1 cellular context compared by ENCODE assay signal in the genomic region with DNA sequence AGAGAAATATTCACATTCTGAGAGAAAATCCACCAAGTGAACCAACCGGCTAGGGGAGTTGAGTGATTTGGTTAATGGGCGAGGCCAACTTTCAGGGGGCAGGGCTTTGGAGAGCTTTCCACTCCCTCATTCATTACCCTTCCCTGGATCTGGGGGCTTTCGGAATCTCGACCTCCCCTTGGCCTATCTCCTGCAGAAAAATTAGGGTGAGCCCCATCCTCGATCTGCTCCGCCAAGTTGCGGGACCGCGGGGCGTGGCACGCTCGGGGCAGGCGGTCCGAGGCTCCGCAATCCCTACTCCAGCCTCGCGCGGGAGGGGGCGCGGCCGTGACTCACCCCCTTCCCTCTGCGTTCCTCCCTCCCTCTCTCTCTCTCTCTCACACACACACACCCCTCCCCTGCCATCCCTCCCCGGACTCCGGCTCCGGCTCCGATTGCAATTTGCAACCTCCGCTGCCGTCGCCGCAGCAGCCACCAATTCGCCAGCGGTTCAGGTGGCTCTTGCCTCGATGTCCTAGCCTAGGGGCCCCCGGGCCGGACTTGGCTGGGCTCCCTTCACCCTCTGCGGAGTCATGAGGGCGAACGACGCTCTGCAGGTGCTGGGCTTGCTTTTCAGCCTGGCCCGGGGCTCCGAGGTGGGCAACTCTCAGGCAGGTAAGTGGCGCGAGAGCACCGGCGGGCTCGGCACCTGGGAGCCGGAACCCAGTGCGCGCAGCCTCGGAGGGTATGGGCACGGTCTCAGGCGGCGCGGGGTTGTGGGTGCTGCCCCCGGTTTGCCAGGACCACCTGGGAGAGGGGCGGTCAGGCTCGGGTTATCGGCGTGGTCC.
A peak's percentile ranks its signal among the peaks of the same experiment; 100 is the strongest.
TF ChIP-seq lines count a peak whose summit lies in the region.

ERBB3 (plus strand) TSS at position 437 of the 827 bp plus-strand sequence; CDS start at position 573, 136 bp downstream.

TF ChIP-seq in HepG2, 621 proteins besides CTCF, POLR2A, EP300 and RAD21 (continued from another document and continues in another):
- no peak for TF ChIP-seq ZNF770 (CRISPR knock-in tag; IDR thresholded peaks at IDR 0.05)
- TF ChIP-seq, protein P1, sequence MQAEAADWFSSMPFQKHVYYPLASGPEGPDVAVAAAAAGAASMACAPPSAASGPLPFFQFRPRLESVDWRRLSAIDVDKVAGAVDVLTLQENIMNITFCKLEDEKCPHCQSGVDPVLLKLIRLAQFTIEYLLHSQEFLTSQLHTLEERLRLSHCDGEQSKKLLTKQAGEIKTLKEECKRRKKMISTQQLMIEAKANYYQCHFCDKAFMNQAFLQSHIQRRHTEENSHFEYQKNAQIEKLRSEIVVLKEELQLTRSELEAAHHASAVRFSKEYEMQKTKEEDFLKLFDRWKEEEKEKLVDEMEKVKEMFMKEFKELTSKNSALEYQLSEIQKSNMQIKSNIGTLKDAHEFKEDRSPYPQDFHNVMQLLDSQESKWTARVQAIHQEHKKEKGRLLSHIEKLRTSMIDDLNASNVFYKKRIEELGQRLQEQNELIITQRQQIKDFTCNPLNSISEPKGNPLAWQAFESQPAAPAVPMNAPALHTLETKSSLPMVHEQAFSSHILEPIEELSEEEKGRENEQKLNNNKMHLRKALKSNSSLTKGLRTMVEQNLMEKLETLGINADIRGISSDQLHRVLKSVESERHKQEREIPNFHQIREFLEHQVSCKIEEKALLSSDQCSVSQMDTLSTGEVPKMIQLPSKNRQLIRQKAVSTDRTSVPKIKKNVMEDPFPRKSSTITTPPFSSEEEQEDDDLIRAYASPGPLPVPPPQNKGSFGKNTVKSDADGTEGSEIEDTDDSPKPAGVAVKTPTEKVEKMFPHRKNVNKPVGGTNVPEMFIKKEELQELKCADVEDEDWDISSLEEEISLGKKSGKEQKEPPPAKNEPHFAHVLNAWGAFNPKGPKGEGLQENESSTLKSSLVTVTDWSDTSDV (CRISPR knock-in tag; IDR thresholded peaks at IDR 0.05), result no peak
- no peak for TF ChIP-seq ZNF12 (CRISPR knock-in tag; IDR thresholded peaks at IDR 0.05)
- TF ChIP-seq ZNF720 (CRISPR knock-in tag; IDR thresholded peaks at IDR 0.05), result no peak
- TF ChIP-seq IKZF1 (IDR thresholded peaks at IDR 0.05), result no peak
- TF ChIP-seq HOXA9 (CRISPR knock-in tag; IDR thresholded peaks at IDR 0.05; ENCODE audit: borderline replicate concordance), result peak; percentile 62; the same call in 1 of the 2 replicates
- TF ChIP-seq CSRNP2 (CRISPR knock-in tag; conservative IDR thresholded peaks at IDR 0.05; ENCODE audit: low read depth), result no peak
- no peak for TF ChIP-seq ZNF841 (CRISPR knock-in tag; IDR thresholded peaks at IDR 0.05; ENCODE audit: borderline replicate concordance)
- no peak for TF ChIP-seq ZFP1 (CRISPR knock-in tag; IDR thresholded peaks at IDR 0.05)
- 0 out of 2 replicates have a peak, but pooled peaks have one; percentile 49 for TF ChIP-seq GPN1 (CRISPR knock-in tag; IDR thresholded peaks at IDR 0.05; ENCODE audit: borderline replicate concordance)
- TF ChIP-seq ZNF138 (CRISPR knock-in tag; IDR thresholded peaks at IDR 0.05; ENCODE audit: low read depth), result 0 out of 2 replicates have a peak, but pooled peaks have one; percentile 59
- TF ChIP-seq ZNF230 (CRISPR knock-in tag; IDR thresholded peaks at IDR 0.05), result no peak
- no peak for TF ChIP-seq NFE2 (CRISPR knock-in tag; IDR thresholded peaks at IDR 0.05)
- TF ChIP-seq GLMP (CRISPR knock-in tag; IDR thresholded peaks at IDR 0.05; ENCODE audit: borderline replicate concordance), result no peak
- TF ChIP-seq ZSCAN30 (CRISPR knock-in tag; IDR thresholded peaks at IDR 0.05), result 0 out of 2 replicates have a peak, but pooled peaks have one; percentile 48
- TF ChIP-seq MED1 (CRISPR knock-in tag; IDR thresholded peaks at IDR 0.05), result peak; percentile 81
- peak; percentile 57 for TF ChIP-seq ZNF350 (CRISPR knock-in tag; IDR thresholded peaks at IDR 0.05; ENCODE audit: borderline replicate concordance, low read depth)
- no peak for TF ChIP-seq DPF2 (CRISPR knock-in tag; IDR thresholded peaks at IDR 0.05; ENCODE audit: borderline replicate concordance, low read depth)
- no peak for TF ChIP-seq ZNF883 (CRISPR knock-in tag; IDR thresholded peaks at IDR 0.05; ENCODE audit: not compliant biosample characterization)
- peak; percentile 87 for TF ChIP-seq ZNF605 (CRISPR knock-in tag; IDR thresholded peaks at IDR 0.05)
- no peak for TF ChIP-seq ZNF761 (CRISPR knock-in tag; conservative IDR thresholded peaks at IDR 0.05)
- no peak for TF ChIP-seq ZNF652 (CRISPR knock-in tag; IDR thresholded peaks at IDR 0.05; ENCODE audit: borderline replicate concordance, low read depth)
- TF ChIP-seq NPAS2 (CRISPR knock-in tag; IDR thresholded peaks at IDR 0.05; ENCODE audit: borderline replicate concordance), result no peak
- peak; percentile 55; the same call in 1 of the 2 replicates for TF ChIP-seq ZNF703 (CRISPR knock-in tag; IDR thresholded peaks at IDR 0.05; ENCODE audit: borderline replicate concordance)
- TF ChIP-seq, protein P2, sequence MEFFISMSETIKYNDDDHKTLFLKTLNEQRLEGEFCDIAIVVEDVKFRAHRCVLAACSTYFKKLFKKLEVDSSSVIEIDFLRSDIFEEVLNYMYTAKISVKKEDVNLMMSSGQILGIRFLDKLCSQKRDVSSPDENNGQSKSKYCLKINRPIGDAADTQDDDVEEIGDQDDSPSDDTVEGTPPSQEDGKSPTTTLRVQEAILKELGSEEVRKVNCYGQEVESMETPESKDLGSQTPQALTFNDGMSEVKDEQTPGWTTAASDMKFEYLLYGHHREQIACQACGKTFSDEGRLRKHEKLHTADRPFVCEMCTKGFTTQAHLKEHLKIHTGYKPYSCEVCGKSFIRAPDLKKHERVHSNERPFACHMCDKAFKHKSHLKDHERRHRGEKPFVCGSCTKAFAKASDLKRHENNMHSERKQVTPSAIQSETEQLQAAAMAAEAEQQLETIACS (CRISPR knock-in tag; IDR thresholded peaks at IDR 0.05), result no peak
- no peak for TF ChIP-seq ZBTB3 (CRISPR knock-in tag; IDR thresholded peaks at IDR 0.05; ENCODE audit: borderline replicate concordance, low read depth)
- no peak; the same call in 1 of the 2 replicates for TF ChIP-seq POGZ (CRISPR knock-in tag; IDR thresholded peaks at IDR 0.05)
- no peak for TF ChIP-seq KMT2A (CRISPR knock-in tag; IDR thresholded peaks at IDR 0.05)
- no peak for TF ChIP-seq KAT2B (IDR thresholded peaks at IDR 0.05; ENCODE audit: borderline replicate concordance, low read depth, low read length)
- TF ChIP-seq TBL1XR1 (IDR thresholded peaks at IDR 0.05; ENCODE audit: borderline replicate concordance, low read length, partially characterized antibody), result no peak
- peak; percentile 91; the same call in 1 of the 2 replicates for TF ChIP-seq ZNF234 (CRISPR knock-in tag; conservative IDR thresholded peaks at IDR 0.05)
- TF ChIP-seq HCFC1 (IDR thresholded peaks at IDR 0.05; ENCODE audit: low read depth, low read length), result no peak
- TF ChIP-seq, protein P3, sequence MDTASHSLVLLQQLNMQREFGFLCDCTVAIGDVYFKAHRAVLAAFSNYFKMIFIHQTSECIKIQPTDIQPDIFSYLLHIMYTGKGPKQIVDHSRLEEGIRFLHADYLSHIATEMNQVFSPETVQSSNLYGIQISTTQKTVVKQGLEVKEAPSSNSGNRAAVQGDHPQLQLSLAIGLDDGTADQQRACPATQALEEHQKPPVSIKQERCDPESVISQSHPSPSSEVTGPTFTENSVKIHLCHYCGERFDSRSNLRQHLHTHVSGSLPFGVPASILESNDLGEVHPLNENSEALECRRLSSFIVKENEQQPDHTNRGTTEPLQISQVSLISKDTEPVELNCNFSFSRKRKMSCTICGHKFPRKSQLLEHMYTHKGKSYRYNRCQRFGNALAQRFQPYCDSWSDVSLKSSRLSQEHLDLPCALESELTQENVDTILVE (CRISPR knock-in tag; IDR thresholded peaks at IDR 0.05), result no peak
- TF ChIP-seq ZNF101 (CRISPR knock-in tag; IDR thresholded peaks at IDR 0.05; ENCODE audit: borderline replicate concordance, low read depth), result 0 out of 2 replicates have a peak, but pooled peaks have one; percentile 6
- no peak for TF ChIP-seq ATRX (CRISPR knock-in tag; IDR thresholded peaks at IDR 0.05; ENCODE audit: borderline replicate concordance)
- no peak for TF ChIP-seq ZNF792 (CRISPR knock-in tag; IDR thresholded peaks at IDR 0.05)
- no peak for TF ChIP-seq ZNF674 (CRISPR knock-in tag; IDR thresholded peaks at IDR 0.05; ENCODE audit: low read depth)
- peak; percentile 52 for TF ChIP-seq ZNF781 (CRISPR knock-in tag; IDR thresholded peaks at IDR 0.05; ENCODE audit: borderline replicate concordance, not compliant biosample characterization)
- TF ChIP-seq NFIB (CRISPR knock-in tag; IDR thresholded peaks at IDR 0.05; ENCODE audit: borderline replicate concordance), result no peak
- TF ChIP-seq SP2 (CRISPR knock-in tag; IDR thresholded peaks at IDR 0.05), result peak; percentile 48
- TF ChIP-seq, protein P4, sequence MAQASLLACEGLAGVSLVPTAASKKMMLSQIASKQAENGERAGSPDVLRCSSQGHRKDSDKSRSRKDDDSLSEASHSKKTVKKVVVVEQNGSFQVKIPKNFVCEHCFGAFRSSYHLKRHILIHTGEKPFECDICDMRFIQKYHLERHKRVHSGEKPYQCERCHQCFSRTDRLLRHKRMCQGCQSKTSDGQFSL (CRISPR knock-in tag; IDR thresholded peaks at IDR 0.05), result peak; percentile 63
- no peak for TF ChIP-seq ZNF546 (CRISPR knock-in tag; conservative IDR thresholded peaks at IDR 0.05)
- no peak for TF ChIP-seq ZNF333 (CRISPR knock-in tag; IDR thresholded peaks at IDR 0.05; ENCODE audit: borderline replicate concordance)
- TF ChIP-seq MEF2D (CRISPR knock-in tag; IDR thresholded peaks at IDR 0.05), result no peak; the same call in 1 of the 2 replicates
- no peak for TF ChIP-seq ZNF34 (CRISPR knock-in tag; IDR thresholded peaks at IDR 0.05; ENCODE audit: borderline replicate concordance)
- TF ChIP-seq ZNF414 (CRISPR knock-in tag; IDR thresholded peaks at IDR 0.05), result no peak; the same call in 1 of the 2 replicates
- TF ChIP-seq SAP130 (CRISPR knock-in tag; IDR thresholded peaks at IDR 0.05; ENCODE audit: low read depth), result peak; percentile 84
- 0 out of 2 replicates have a peak, but pooled peaks have one; percentile 20 for TF ChIP-seq ZBTB38 (CRISPR knock-in tag; IDR thresholded peaks at IDR 0.05)
- peak; percentile 43 for TF ChIP-seq EED (CRISPR knock-in tag; IDR thresholded peaks at IDR 0.05)
- no peak for TF ChIP-seq ATF1 (CRISPR knock-in tag; IDR thresholded peaks at IDR 0.05)
- 0 out of 2 replicates have a peak, but pooled peaks have one; percentile 58 for TF ChIP-seq ZNF484 (CRISPR knock-in tag; IDR thresholded peaks at IDR 0.05; ENCODE audit: borderline replicate concordance, low read depth)
- TF ChIP-seq KDM2A (CRISPR knock-in tag; IDR thresholded peaks at IDR 0.05; ENCODE audit: borderline replicate concordance, low read depth), result peak; percentile 83
- TF ChIP-seq FOXC1 (CRISPR knock-in tag; IDR thresholded peaks at IDR 0.05; ENCODE audit: borderline replicate concordance), result no peak
- no peak for TF ChIP-seq FOXO4 (CRISPR knock-in tag; conservative IDR thresholded peaks at IDR 0.05)
- no peak for TF ChIP-seq GABPA (IDR thresholded peaks at IDR 0.05; ENCODE audit: low read depth, low read length)
- TF ChIP-seq GABPA (CRISPR knock-in tag; IDR thresholded peaks at IDR 0.05; ENCODE audit: low read depth), result no peak
- TF ChIP-seq ZKSCAN8 (CRISPR knock-in tag; IDR thresholded peaks at IDR 0.05; ENCODE audit: borderline replicate concordance), result no peak
- peak; percentile 64; the same call in 1 of the 2 replicates for TF ChIP-seq REPIN1 (CRISPR knock-in tag; IDR thresholded peaks at IDR 0.05; ENCODE audit: borderline replicate concordance, low read depth)
